Comparison of ENCODE assay signal across 12 cellular contexts in genomic region chr20:35542990-35543389, GRCh38. TPM values are rescaled to one million over a fixed set of nuclear protein-coding genes. Genes with fewer than 3 reads are reported as not detected.
DNase-seq lines count a peak whose midpoint lies in the region; ATAC-seq, FAIRE-seq and TF ChIP-seq lines count a peak whose summit lies in the region.
"Had no signal": no experiment of that assay in that cellular context is flagged by ENCODE, and none has a peak within 500 bp of the region (broad histone marks: within the 10 kb centered on the region; RNA-seq: fewer than 3 reads in every experiment).

No MANE protein-coding gene starts in this region.

- H2AK5ac ChIP-seq in trophoblast cell (ENCODE audit: low read length): no peak overlapping the region

- H4K20me1 ChIP-seq in endothelial cell of umbilical vein (replicated peaks; ENCODE audit: control insufficient read depth, extremely low read depth, insufficient read depth, low read length): no peaks in the 10 kb centered on the region

- H3K9ac ChIP-seq in endothelial cell of umbilical vein (replicated peaks; ENCODE audit: extremely low read depth, insufficient read depth, low read length): no peak overlapping the region
- H3K9ac ChIP-seq in trophoblast cell (ENCODE audit: low read length): no peak overlapping the region

- peaks cover 7% of the 10 kb centered on the region for H3K36me3 Mint-ChIP-seq in activated CD4-positive, alpha-beta T cell treated with anti-CD3 and anti-CD28 coated beads, Interleukin-2, amount 10 ng/mL, durations not matched to agents 24 days and 14 days (ENCODE audit: low read depth)

- H3K36me3 ChIP-seq in endothelial cell of umbilical vein (ENCODE audit: control insufficient read depth in 2 of 2, extremely low read depth in 1 of 2, insufficient read depth in 2 of 2, low read length in 2 of 2): peaks cover 0 to 4% of the 10 kb centered on the region in 2 experiments
- H3K36me3 ChIP-seq in trophoblast cell (ENCODE audit: control insufficient read depth in 1 of 2, insufficient read depth in 2 of 2, low read length in 2 of 2): peaks cover 13 to 20% of the 10 kb centered on the region in 2 experiments

- no peak overlapping the region for H2BK5ac ChIP-seq in trophoblast cell (ENCODE audit: low read depth, low read length, poor library complexity)

- peaks cover 4% of the 10 kb centered on the region for H3K4me1 ChIP-seq in endothelial cell of umbilical vein (ENCODE audit: control insufficient read depth, extremely low read depth, insufficient read depth, low read length)
- peaks cover 7 to 10% of the 10 kb centered on the region in 2 experiments for H3K4me1 ChIP-seq in trophoblast cell (ENCODE audit: control insufficient read depth in 1 of 2, insufficient read depth in 2 of 2, low read length in 2 of 2)

- BruUV-seq in endothelial cell of umbilical vein (replicated peaks; lab: Mats Ljungman, UMichigan): no TSS peak

- no peak for ATAC-seq in GM18498 (IDR thresholded peaks at IDR 0.05; ENCODE audit: unreplicated experiment)

- no peak overlapping the region for H4K91ac ChIP-seq in trophoblast cell (ENCODE audit: low read depth, low read length)

- H3K18ac ChIP-seq in trophoblast cell (ENCODE audit: low read length): peak overlapping the region; percentile 6

- POLR2A ChIA-PET in RWPE1 (lab: Yijun Ruan, JAX; ENCODE audit: low non-redundant PET): interaction anchor here (0.7 kb wide), 1 partner anchor 105 kb away, joined by 4 read pairs; no protein-coding TSS in a partner anchor
- POLR2A ChIA-PET in endothelial cell of umbilical vein (lab: Charles Lee): interaction anchor here (1.1 kb wide), 1 partner anchor 199 kb away, joined by 3 read pairs; the partner anchor contains the start of gene RBM39

- H3K79me1 ChIP-seq in trophoblast cell (ENCODE audit: low read length): peaks cover 6% of the 10 kb centered on the region

- H2BK12ac ChIP-seq in trophoblast cell (ENCODE audit: low read length): no peak overlapping the region

- no peak overlapping the region for H3K27ac Mint-ChIP-seq in activated CD4-positive, alpha-beta T cell treated with anti-CD3 and anti-CD28 coated beads, Interleukin-2, amount 10 ng/mL, durations not matched to agents 24 days and 14 days

- H3K9me3 ChIP-seq in endothelial cell of umbilical vein (replicated peaks; ENCODE audit: control insufficient read depth, insufficient read depth, low read length) (no peaks in the 10 kb centered on the region), trophoblast cell (ENCODE audit: insufficient read depth, low read depth, low read length) (no peaks in the 10 kb centered on the region)

- H3K27me3 ChIP-seq in endothelial cell of umbilical vein (ENCODE audit: control insufficient read depth in 2 of 2, insufficient read depth in 2 of 2, low read length in 2 of 2): no peaks in the 10 kb centered on the region
- no peaks in the 10 kb centered on the region for H3K27me3 ChIP-seq in trophoblast cell (ENCODE audit: insufficient read depth, low read length)

- no CpG with 5 or more reads among the region's 1 CpG for WGBS in trophoblast cell (ENCODE audit: extremely low coverage, insufficient coverage, insufficient read length)

- H2AFZ ChIP-seq in endothelial cell of umbilical vein (ENCODE audit: low read depth, low read length) (no peak overlapping the region), trophoblast cell (ENCODE audit: insufficient read depth, low read length, poor library complexity) (no peak overlapping the region)

- H3K4me3 Mint-ChIP-seq in activated CD4-positive, alpha-beta T cell treated with anti-CD3 and anti-CD28 coated beads, Interleukin-2, amount 10 ng/mL, durations not matched to agents 24 days and 14 days: peak overlapping the region; percentile 92

- no peak overlapping the region for H3K14ac ChIP-seq in trophoblast cell (ENCODE audit: low read length)

- dilution Hi-C loops in endothelial cell of umbilical vein (cut with MboI; ENCODE audit: extremely low pct_ligation_motif_present, low sequenced_read_pairs): no loop called here

- H3K27me3 Mint-ChIP-seq in activated CD4-positive, alpha-beta T cell treated with anti-CD3 and anti-CD28 coated beads, Interleukin-2, amount 10 ng/mL, durations not matched to agents 24 days and 14 days: peaks cover 1% of the 10 kb centered on the region

- H3K27ac ChIP-seq in RWPE1 (peak overlapping the region; percentile 81), endothelial cell of umbilical vein (ENCODE audit: insufficient read depth, low read depth, low read length) (no peak overlapping the region), trophoblast cell (ENCODE audit: low read depth, low read length) (no peak overlapping the region)

- CTCF ChIA-PET in RWPE1 (lab: Yijun Ruan, JAX): interaction anchor here (0.6 to 0.7 kb wide), 4 partner anchors 45 to 753 kb away, joined by 3 to 4 read pairs (median 3); no protein-coding TSS in a partner anchor
- CTCF ChIA-PET in endothelial cell of umbilical vein (lab: Charles Lee): interaction anchor here (1.1 to 1.5 kb wide), 2 partner anchors 11 to 88 kb away, joined by 3 read pairs; partner anchors contain the start of gene CEP250

- no peak for FAIRE-seq in endothelial cell of umbilical vein (lab: Jason Lieb, UNC)
- FAIRE-seq: TTC549 had no signal

- H3K79me2 ChIP-seq in endothelial cell of umbilical vein (ENCODE audit: control insufficient read depth, insufficient read depth, low read length) (peaks cover 2% of the 10 kb centered on the region), trophoblast cell (ENCODE audit: control insufficient read depth, insufficient read depth, low read length, poor library complexity) (peaks cover 5% of the 10 kb centered on the region)

- TF ChIP-seq POLR2A in endothelial cell of umbilical vein (IDR thresholded peaks at IDR 0.05; ENCODE audit: low read depth, low read length): no peak

- no peak overlapping the region for H2BK120ac ChIP-seq in trophoblast cell (ENCODE audit: insufficient read depth, low read length, poor library complexity)

- H3K23ac ChIP-seq in trophoblast cell (ENCODE audit: low read length): no peak overlapping the region

- H3K4ac ChIP-seq in trophoblast cell (ENCODE audit: low read depth, low read length): no peak overlapping the region

- H3K4me1 Mint-ChIP-seq in activated CD4-positive, alpha-beta T cell treated with anti-CD3 and anti-CD28 coated beads, Interleukin-2, amount 10 ng/mL, durations not matched to agents 24 days and 14 days: peaks cover 16% of the 10 kb centered on the region

- H3K9me3 Mint-ChIP-seq in activated CD4-positive, alpha-beta T cell treated with anti-CD3 and anti-CD28 coated beads, Interleukin-2, amount 10 ng/mL, durations not matched to agents 24 days and 14 days: no peaks in the 10 kb centered on the region

- peak overlapping the region; percentile 3 for H4K12ac ChIP-seq in trophoblast cell (ENCODE audit: low read depth, low read length)

- no peaks in the 10 kb centered on the region for H3K9me1 ChIP-seq in endothelial cell of umbilical vein (replicated peaks; ENCODE audit: control insufficient read depth, extremely low read depth, insufficient read depth, low read length)

- H3K4me2 ChIP-seq in endothelial cell of umbilical vein (ENCODE audit: insufficient read depth, low read length): peak overlapping the region; percentile 28
- H3K4me2 ChIP-seq in trophoblast cell (ENCODE audit: low read length): peak overlapping the region; percentile 81

- no peak for TF ChIP-seq CTCF in RWPE1 (conservative IDR thresholded peaks at IDR 0.05; ENCODE audit: low read depth)
- TF ChIP-seq CTCF in endothelial cell of umbilical vein (IDR thresholded peaks at IDR 0.05; ENCODE audit: extremely low read depth in 1 of 2, insufficient read depth in 1 of 2, low read depth in 1 of 2, low read length in 2 of 2): no peak

- DNase-seq in activated CD4-positive, alpha-beta T cell treated with anti-CD3 and anti-CD28 coated beads, Interleukin-2, amount 10 ng/mL, durations not matched to agents 24 days and 14 days: no peak
- DNase-seq in activated CD4-positive, alpha-beta T cell treated with anti-CD3 and anti-CD28 coated beads, Interleukin-2, amount 50 U/mL, for 1 hour: no peak
- DNase-seq in RWPE1 (ENCODE audit: low spot score): no peak
- DNase-seq in endothelial cell of umbilical vein (ENCODE audit: low read depth, low spot score): no peak
- no peak for DNase-seq in trophoblast cell
- no peak for DNase-seq in nucleus accumbens (lab: John Stamatoyannopoulos, UW)
- DNase-seq in activated effector memory CD4-positive, alpha-beta T cell treated with Interleukin-2 at 50 U/mL for 16 hours: no peak

- no peak overlapping the region for H4K8ac ChIP-seq in trophoblast cell (ENCODE audit: low read depth, low read length)

- H3K4me3 ChIP-seq in endothelial cell of umbilical vein (replicated peaks in 1 of 3; ENCODE audit: insufficient read depth in 1 of 3, low read depth in 1 of 3, low read length in 3 of 3) (no peak overlapping the region), trophoblast cell (ENCODE audit: low read depth, low read length) (no peak overlapping the region)

- intact Hi-C loops in activated CD4-positive, alpha-beta T cell treated with anti-CD3 and anti-CD28 coated beads, Interleukin-2, amount 10 ng/mL, durations not matched to agents 24 days and 14 days (cut with micrococcal nuclease): loop anchor here (1.0 to 5.0 kb wide), 3 partner anchors 58 to 86 kb away; partner anchors contain the start of gene CEP250
- intact Hi-C loops in endothelial cell of umbilical vein (cut with micrococcal nuclease): loop anchor here (5.0 kb wide), 1 partner anchor 74 kb away; the partner anchor contains the start of gene SPAG4

RNA-seq across cellular contexts. Expression of gene ERGIC3, which starts 1.1 kb away (rescaled TPM):
- 123 and 136 TPM in 2 replicates for total RNA-seq in activated CD4-positive, alpha-beta T cell treated with anti-CD3 and anti-CD28 coated beads, Interleukin-2, amount 10 ng/mL, durations not matched to agents 24 days and 14 days
- 202 and 203 TPM in 2 replicates for total RNA-seq in endothelial cell of umbilical vein
- 419 and 481 TPM in 2 replicates for polyA plus RNA-seq in endothelial cell of umbilical vein
- 477 and 497 TPM in 2 replicates for polyA plus RNA-seq in endothelial cell of umbilical vein (2011; cell fraction: cytosol; rRNA removed)
- 351 and 359 TPM in 2 replicates for polyA plus RNA-seq in endothelial cell of umbilical vein (2011; cell fraction: nucleus; rRNA removed)
- polyA plus RNA-seq in endothelial cell of umbilical vein (2012): 257 and 321 TPM in 2 replicates
- polyA minus RNA-seq in endothelial cell of umbilical vein: 266 and 298 TPM in 2 replicates
- polyA minus RNA-seq in endothelial cell of umbilical vein (2011; cell fraction: cytosol; rRNA and poly(A)+ RNA removed): 139 TPM
- 59.9 and 70.6 TPM in 2 replicates for polyA minus RNA-seq in endothelial cell of umbilical vein (2011; cell fraction: nucleus; rRNA and poly(A)+ RNA removed)
- 162 and 167 TPM in 2 replicates for polyA plus RNA-seq in trophoblast cell (2013)

RNA-seq across cellular contexts. Expression of gene C20orf173, which starts 13.5 kb away (rescaled TPM):
- total RNA-seq in activated CD4-positive, alpha-beta T cell treated with anti-CD3 and anti-CD28 coated beads, Interleukin-2, amount 10 ng/mL, durations not matched to agents 24 days and 14 days: not detected in 2 replicates
- total RNA-seq in endothelial cell of umbilical vein: not detected in 2 replicates
- polyA plus RNA-seq in endothelial cell of umbilical vein: not detected in 2 replicates
- not detected in 2 replicates for polyA plus RNA-seq in endothelial cell of umbilical vein (2011; cell fraction: cytosol; rRNA removed)
- not detected in 2 replicates for polyA plus RNA-seq in endothelial cell of umbilical vein (2011; cell fraction: nucleus; rRNA removed)
- not detected in 2 replicates for polyA plus RNA-seq in endothelial cell of umbilical vein (2012)
- not detected in 2 replicates for polyA minus RNA-seq in endothelial cell of umbilical vein
- polyA minus RNA-seq in endothelial cell of umbilical vein (2011; cell fraction: cytosol; rRNA and poly(A)+ RNA removed): not detected
- not detected in 2 replicates for polyA minus RNA-seq in endothelial cell of umbilical vein (2011; cell fraction: nucleus; rRNA and poly(A)+ RNA removed)
- polyA plus RNA-seq in trophoblast cell (2013): not detected in 2 replicates
- total RNA-seq: LHCN-M2, urinary bladder had no signal
- polyA plus RNA-seq: AG04450, urinary bladder had no signal
